Comparison of ENCODE assay signal across 12 cellular contexts in the genomic region with DNA sequence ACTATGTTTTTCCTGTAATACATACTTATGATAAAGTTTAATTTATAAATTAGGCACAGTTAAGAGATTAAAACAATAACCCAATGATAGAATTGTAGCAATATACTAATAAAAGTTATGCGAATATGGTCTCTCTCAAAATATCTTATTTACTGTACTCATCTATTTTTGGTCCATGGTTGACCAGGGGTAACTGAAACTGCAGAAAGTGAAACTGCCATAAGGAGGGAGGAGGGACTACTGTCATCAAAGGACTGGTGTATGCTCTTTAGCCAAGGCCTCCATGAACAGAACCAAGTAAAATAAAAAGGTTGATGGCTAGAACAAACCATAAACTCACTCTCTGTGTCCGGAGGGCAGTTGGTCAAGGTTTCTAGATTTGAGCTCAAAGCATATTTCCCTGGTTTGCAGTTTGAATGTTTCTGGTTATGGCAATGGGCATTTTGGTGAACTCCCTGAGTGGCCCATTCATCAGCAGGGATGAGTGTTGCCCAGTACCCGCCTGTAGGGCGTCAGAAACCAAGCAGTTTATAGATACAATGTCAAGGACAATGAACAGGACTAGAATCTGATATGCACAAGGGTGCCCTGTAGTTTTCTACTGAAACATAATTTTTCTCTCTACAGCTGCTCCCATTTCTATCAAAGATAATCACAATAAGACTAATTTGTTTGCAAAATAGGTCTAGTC. TPM values are rescaled to one million over a fixed set of nuclear protein-coding genes. Genes with fewer than 3 reads are reported as not detected.
DNase-seq lines count a peak whose midpoint lies in the region; ATAC-seq, FAIRE-seq and TF ChIP-seq lines count a peak whose summit lies in the region.
"Had no signal": no experiment of that assay in that cellular context is flagged by ENCODE, and none has a peak within 500 bp of the region (broad histone marks: within the 10 kb centered on the region; RNA-seq: fewer than 3 reads in every experiment).

No MANE protein-coding gene starts in this region.

- no peaks in the 10 kb centered on the region for H3F3A ChIP-seq in Loucy (ENCODE audit: low read depth)

- no peaks in the 10 kb centered on the region for H3K9me2 ChIP-seq in Loucy (replicated peaks; ENCODE audit: low read depth, low read length)

- H4K20me1 ChIP-seq in Loucy (ENCODE audit: insufficient read depth, low read length, poor library complexity, severe bottlenecking), result peaks cover 69% of the 10 kb centered on the region

- H3K4me1 ChIP-seq in Loucy (ENCODE audit: insufficient read depth, low read length, poor library complexity, severe bottlenecking) (peaks cover 75% of the 10 kb centered on the region), small intestine (ENCODE audit: control insufficient read depth in 2 of 2, insufficient read depth in 1 of 2, low read depth in 1 of 2, low read length in 1 of 2) (peaks cover 5 to 6% of the 10 kb centered on the region in 2 donors)

- H2AFZ ChIP-seq in Loucy (ENCODE audit: low read length), result no peak overlapping the region

- 82 to 87% (median 82%) methylated on average over 4 of the region's 4 CpGs for WGBS in small intestine, 3 donors

- TF ChIP-seq CTCF in GM12864 (IDR thresholded peaks at IDR 0.05; ENCODE audit: low read depth, low read length, missing control alignments) (no peak), Loucy (conservative IDR thresholded peaks at IDR 0.05; ENCODE audit: low read length) (no peak)

- FAIRE-seq in small intestine (lab: Jason Lieb, UNC), result no peak

- H3K79me2 ChIP-seq in Loucy (ENCODE audit: insufficient read depth, low read length), result peaks cover 97% of the 10 kb centered on the region

- DNase-seq in GM12864 (ENCODE audit: low read depth), result peak; percentile 56
- DNase-seq in stimulated activated CD4-positive, alpha-beta T cell treated with anti-CD3 and anti-CD28 coated beads, Interleukin-2, amount 100 ng/mL, for 48 hours, result no peak
- DNase-seq in NCI-H2196 (lab: John Stamatoyannopoulos, UW; ENCODE audit: unreplicated experiment), result no peak
- no peak for DNase-seq in small intestine
- no peak for DNase-seq in cortex of kidney (lab: John Stamatoyannopoulos, UW)
- DNase-seq: activated CD4-positive, alpha-beta T cell treated with anti-CD3 and anti-CD28 coated beads, Interleukin-2, amount 50 U/mL, for 1 hour; amygdala; left colon had no signal

- no peaks in the 10 kb centered on the region for H3K27me3 ChIP-seq in Loucy (ENCODE audit: insufficient read depth, low read length, poor library complexity, severe bottlenecking)
- no peaks in the 10 kb centered on the region for H3K27me3 ChIP-seq in small intestine (ENCODE audit: control insufficient read depth in 2 of 2, insufficient read depth in 2 of 2, low read length in 2 of 2)

- H3K36me3 ChIP-seq in Loucy (ENCODE audit: insufficient read depth, low read length) (no peaks in the 10 kb centered on the region), small intestine (ENCODE audit: control insufficient read depth in 2 of 2, insufficient read depth in 2 of 2, low read length in 2 of 2) (no peaks in the 10 kb centered on the region)

- no peak overlapping the region; the same call in 1 of the 2 replicates for H3K4me3 ChIP-seq in GM12864 (ENCODE audit: low read depth, low read length)
- peak overlapping the region; percentile 6 for H3K4me3 ChIP-seq in Loucy (ENCODE audit: low read length, poor library complexity, severe bottlenecking)
- H3K4me3 ChIP-seq in small intestine (ENCODE audit: low read depth in 1 of 2, low read length in 2 of 2), result no peak overlapping the region

- H3K4me2 ChIP-seq in Loucy (ENCODE audit: low read depth, low read length, poor library complexity, severe bottlenecking), result peak overlapping the region; percentile 51

- H3K27ac ChIP-seq in small intestine (ENCODE audit: low read depth in 1 of 2, low read length in 1 of 2), result no peak overlapping the region

- H3K9me3 ChIP-seq in Loucy (ENCODE audit: insufficient read depth, low read depth, low read length), result no peaks in the 10 kb centered on the region
- no peaks in the 10 kb centered on the region for H3K9me3 ChIP-seq in small intestine (ENCODE audit: control insufficient read depth, low read depth)

- H3K9ac ChIP-seq in Loucy (ENCODE audit: low read depth, low read length, poor library complexity, severe bottlenecking), result no peak overlapping the region

- peak; percentile 92 for ATAC-seq in GM19452 (IDR thresholded peaks at IDR 0.05; ENCODE audit: unreplicated experiment)
- ATAC-seq in HG02885 (IDR thresholded peaks at IDR 0.05; ENCODE audit: poor library complexity, unreplicated experiment), result peak; percentile 97
- ATAC-seq: esophagus mucosa had no signal

RNA-seq across cellular contexts. Expression of a gene that starts 19.8 kb away (rescaled TPM):
- 1 to 10 TPM; 4.9 to 7.3 (median 6.0) TPM for polyA plus RNA-seq in small intestine
